ENCODE assay signal across 22 cellular contexts in genomic region chr10:104273291-104273690, GRCh38. TPM values are rescaled to one million over a fixed set of nuclear protein-coding genes. Genes with fewer than 3 reads are reported as not detected.
DNase-seq lines count a peak whose midpoint lies in the region; ATAC-seq and TF ChIP-seq lines count a peak whose summit lies in the region.
"Had no signal": no experiment of that assay in that cellular context is flagged by ENCODE, and none has a peak within 500 bp of the region (broad histone marks: within the 10 kb centered on the region; RNA-seq: fewer than 3 reads in every experiment).

No MANE protein-coding gene starts in this region.

- peaks cover 1% of the 10 kb centered on the region for H3K79me2 ChIP-seq in SK-N-SH (ENCODE audit: insufficient read depth)

- H3K9ac ChIP-seq in SK-N-SH (peak overlapping the region; percentile 13; the same call in 1 of the 2 replicates), adipocyte (ENCODE audit: low read length) (peak overlapping the region; percentile 84)
- H3K9ac ChIP-seq: BLaER1 had no signal

- H3K4me3 ChIP-seq in SK-N-SH (ENCODE audit: low read depth in 2 of 2, low read length in 1 of 2), result no peak overlapping the region
- H3K4me3 ChIP-seq in adipocyte (ENCODE audit: low read length), result no peak overlapping the region
- H3K4me3 ChIP-seq in fibroblast of the aortic adventitia (ENCODE audit: low read depth, low read length), result no peak overlapping the region
- no peak overlapping the region for H3K4me3 ChIP-seq in spleen
- H3K4me3 ChIP-seq in right lobe of liver, result no peak overlapping the region
- H3K4me3 ChIP-seq: BLaER1, MG63 had no signal

- H3K4me1 ChIP-seq in SK-N-SH (ENCODE audit: control insufficient read depth in 1 of 2, insufficient read depth in 2 of 2, low read depth in 1 of 2, low read length in 1 of 2) (peaks cover 6 to 11% of the 10 kb centered on the region in 2 experiments; a peak in 2 of 4 replicates), adipocyte (ENCODE audit: control insufficient read depth, insufficient read depth, low read length) (peaks cover 23% of the 10 kb centered on the region), spleen (peaks cover 0 to 21% (median 16%) of the 10 kb centered on the region in 6 donors), right lobe of liver (peaks cover 0 to 10% (median 2%) of the 10 kb centered on the region in 4 donors)

- TF ChIP-seq EP300 in SK-N-SH (IDR thresholded peaks at IDR 0.05; ENCODE audit: borderline replicate concordance in 1 of 2, low read depth in 1 of 2, low read length in 1 of 2), result no peak

- peak overlapping the region in 1 of 2 experiments; percentile 76; a peak in 2 of 4 replicates for H3K27ac ChIP-seq in SK-N-SH (ENCODE audit: low read depth in 2 of 2, low read length in 1 of 2)
- no peak overlapping the region for H3K27ac ChIP-seq in spleen
- H3K27ac ChIP-seq in right lobe of liver, result no peak overlapping the region
- H3K27ac ChIP-seq: 22Rv1, BLaER1 had no signal

- DNase-seq in SK-N-SH, result no peak
- DNase-seq in adipocyte (ENCODE audit: low read depth), result peak; percentile 41
- peak; percentile 41 for DNase-seq in fibroblast of the aortic adventitia (ENCODE audit: low read depth)
- DNase-seq in DMS53 (lab: John Stamatoyannopoulos, UW), result no peak
- DNase-seq in spleen, result no peak
- no peak for DNase-seq in activated effector memory CD4-positive, alpha-beta T cell treated with anti-CD3 and anti-CD28 coated beads, Interleukin-2, amount 50 U/mL, for 16 hours
- DNase-seq in right lobe of liver, result no peak
- DNase-seq: CD4-positive, alpha-beta memory T cell; DMS153; H9; Kasumi-1; MG63; NCI-H1048; NCI-H146; NCI-H2081; NCI-H2171 treated with DMSO at 0.1 percent for 48 hours; NCI-H748 treated with DMSO at 0.1 percent for 48 hours; NK-92 treated with Interleukin-12 subunit alpha and Interleukin-12 subunit beta, amount 100 ng/mL, for 24 hours had no signal

- TF ChIP-seq RAD21 in SK-N-SH (IDR thresholded peaks at IDR 0.05; ENCODE audit: low read length), result no peak

- CTCF ChIA-PET in SK-N-SH (lab: Yijun Ruan, JAX), result interaction anchor here (0.9 to 8.7 kb wide), 10 partner anchors 9 to 266 kb away, joined by 3 to 118 read pairs (median 15); partner anchors contain the start of genes CFAP58, GSTO1 and ITPRIP

- TF ChIP-seq CTCF in SK-N-SH (IDR thresholded peaks at IDR 0.05), result no peak
- TF ChIP-seq CTCF in fibroblast of the aortic adventitia (IDR thresholded peaks at IDR 0.05; ENCODE audit: insufficient read depth, low read length), result no peak
- no peak for TF ChIP-seq CTCF in spleen (IDR thresholded peaks at IDR 0.05 in 8 of 11, conservative IDR thresholded peaks at IDR 0.05 in 3 of 11)
- TF ChIP-seq CTCF in right lobe of liver (IDR thresholded peaks at IDR 0.05), result no peak

- H3K9me2 ChIP-seq in SK-N-SH, result no peaks in the 10 kb centered on the region

- H3K9me3 ChIP-seq in SK-N-SH, result no peaks in the 10 kb centered on the region
- H3K9me3 ChIP-seq in adipocyte (ENCODE audit: control insufficient read depth, low read length), result no peaks in the 10 kb centered on the region
- H3K9me3 ChIP-seq in spleen, result no peaks in the 10 kb centered on the region
- no peaks in the 10 kb centered on the region for H3K9me3 ChIP-seq in right lobe of liver
- H3K9me3 ChIP-seq: BLaER1, MG63 had no signal

- peak overlapping the region; percentile 47 for H2AFZ ChIP-seq in SK-N-SH (ENCODE audit: low read depth)

- peaks cover 1 to 3% of the 10 kb centered on the region in 2 experiments for H3K36me3 ChIP-seq in SK-N-SH (replicated peaks in 1 of 2; ENCODE audit: control insufficient read depth in 1 of 2, insufficient read depth in 2 of 2, low read length in 1 of 2)
- H3K36me3 ChIP-seq in adipocyte (ENCODE audit: control insufficient read depth, insufficient read depth, low read length, severe bottlenecking), result no peaks in the 10 kb centered on the region
- no peaks in the 10 kb centered on the region for H3K36me3 ChIP-seq in spleen
- H3K36me3 ChIP-seq in right lobe of liver, result peaks cover 0 to 2% (median under 1%) of the 10 kb centered on the region in 4 donors

- H4K20me1 ChIP-seq in SK-N-SH (ENCODE audit: insufficient read depth), result no peaks in the 10 kb centered on the region
- H4K20me1 ChIP-seq: BLaER1 had no signal

- 49% methylated on average over 1 of the region's 1 CpG for WGBS in SK-N-SH (ENCODE audit: low lambda C conversion rate)
- WGBS in spleen, 5 donors, result 82 to 95% (median 87%) methylated on average over 1 of the region's 1 CpG
- 79% methylated on average over 1 of the region's 1 CpG for WGBS in right lobe of liver (ENCODE audit: insufficient coverage, low coverage, low lambda C conversion rate, missing lambda C conversion rate)

- intact Hi-C loops in spleen (cut with DNase I; ENCODE audit: low total_unique reads) (no loop called here), right lobe of liver (cut with DNase I) (no loop called here)

- H3F3A ChIP-seq in SK-N-SH (replicated peaks; ENCODE audit: insufficient read depth), result peaks cover 19% of the 10 kb centered on the region

- ATAC-seq in SK-N-SH treated with all-trans-retinoic acid at 6 μM for 48 hours, result no peak
- no peak for ATAC-seq in right lobe of liver
- ATAC-seq: Right ventricle myocardium inferior had no signal

- no peak for TF ChIP-seq POLR2A in spleen (IDR thresholded peaks at IDR 0.05)
- no peak for TF ChIP-seq POLR2A in right lobe of liver (IDR thresholded peaks at IDR 0.05)

- POLR2A ChIA-PET in SK-N-SH (lab: Yijun Ruan, JAX), result interaction anchor here (1.4 kb wide), 1 partner anchor 18 kb away, joined by 4 read pairs; the partner anchor contains the start of gene GSTO1

- no peaks in the 10 kb centered on the region for H3K27me3 ChIP-seq in SK-N-SH (ENCODE audit: insufficient read depth)
- H3K27me3 ChIP-seq in adipocyte (replicated peaks; ENCODE audit: control insufficient read depth, insufficient read depth, low read length), result no peaks in the 10 kb centered on the region
- peaks cover 0 to 22% (median 8%) of the 10 kb centered on the region in 7 donors for H3K27me3 ChIP-seq in spleen (replicated peaks in 1 of 7)
- no peaks in the 10 kb centered on the region for H3K27me3 ChIP-seq in right lobe of liver
- H3K27me3 ChIP-seq: MG63 had no signal

- peak overlapping the region; percentile 6; the same call in 1 of the 2 replicates for H3K4me2 ChIP-seq in SK-N-SH
- H3K4me2 ChIP-seq: BLaER1 had no signal

TF ChIP-seq in SK-N-SH, 30 proteins besides CTCF, POLR2A, EP300 and RAD21 (continues in another document):
- TF ChIP-seq CHD2 (IDR thresholded peaks at IDR 0.05; ENCODE audit: low read length, partially characterized antibody) (no peak), ZBTB33 (IDR thresholded peaks at IDR 0.05; ENCODE audit: borderline replicate concordance, low read depth) (no peak)

TF ChIP-seq in SK-N-SH treated with all-trans-retinoic acid at 6 μM for 48 hours, 23 proteins besides CTCF, POLR2A, EP300 and RAD21:
- TF ChIP-seq ZNF8 (CRISPR knock-in tag; IDR thresholded peaks at IDR 0.05) (no peak), OSR1 (CRISPR knock-in tag; IDR thresholded peaks at IDR 0.05) (no peak), BACH2 (CRISPR knock-in tag; IDR thresholded peaks at IDR 0.05; ENCODE audit: borderline replicate concordance) (no peak)

RNA-seq across cellular contexts. Expression of gene GSTO2, which starts 4.3 kb away (rescaled TPM):
- polyA plus RNA-seq in SK-N-SH (2012; rRNA removed) (0.47 and 0.49 TPM in 2 replicates), spleen (under 1 TPM; 0.91 to 0.99 (median 0.91) TPM)
- 0.33 and 0.46 TPM in 2 replicates for polyA plus RNA-seq in SK-N-SH (2012; cell fraction: cytosol; rRNA removed)
- 0.58 and 0.73 TPM in 2 replicates for polyA plus RNA-seq in SK-N-SH (2012; cell fraction: nucleus; rRNA removed)
- total RNA-seq in fibroblast of the aortic adventitia (ENCODE audit: low replicate concordance) (3.4 and 8.9 TPM in 2 replicates), spleen (1 to 10 TPM in 1 of 7 donors, under 1 TPM in 6; 0.32 to 1.4 (median 0.77) TPM), right lobe of liver (1 to 10 TPM; 1.4 to 5.3 (median 2.8) TPM)

RNA-seq across cellular contexts. Expression of gene GSTO1, which starts 18.6 kb away (rescaled TPM):
- 114 and 126 TPM in 2 replicates for polyA plus RNA-seq in SK-N-SH (2012; rRNA removed)
- polyA plus RNA-seq in SK-N-SH (2012; cell fraction: cytosol; rRNA removed), result 145 and 188 TPM in 2 replicates
- polyA plus RNA-seq in SK-N-SH (2012; cell fraction: nucleus; rRNA removed), result 58.2 and 67.8 TPM in 2 replicates
- 175 and 260 TPM in 2 replicates for total RNA-seq in fibroblast of the aortic adventitia (ENCODE audit: low replicate concordance)
- total RNA-seq in spleen, result 100 to 1,000 TPM in 1 of 7 donors, 10 to 100 TPM in 6; 64.4 to 104 (median 81.7) TPM
- 100 to 1,000 TPM in 2 of 3 donors, 10 to 100 TPM in 1; 88.1 to 157 (median 131) TPM for polyA plus RNA-seq in spleen
- total RNA-seq in right lobe of liver, result 100 to 1,000 TPM; 205 to 273 (median 240) TPM

RNA-seq across cellular contexts. Expression of gene CFAP43, which starts 41.1 kb away (rescaled TPM):
- polyA plus RNA-seq in SK-N-SH (2012; rRNA removed), result 0.23 and 0.35 TPM in 2 replicates
- 0.28 and 0.37 TPM in 2 replicates for polyA plus RNA-seq in SK-N-SH (2012; cell fraction: cytosol; rRNA removed)
- polyA plus RNA-seq in SK-N-SH (2012; cell fraction: nucleus; rRNA removed), result 0.66 and 0.85 TPM in 2 replicates
- 0.36 and 0.41 TPM in 2 replicates for total RNA-seq in fibroblast of the aortic adventitia (ENCODE audit: low replicate concordance)
- 1 to 10 TPM in 1 of 7 donors, under 1 TPM in 5, not detected in 1; 0.13 to 1.1 (median 0.30) TPM for total RNA-seq in spleen
- under 1 TPM; 0.17 to 0.30 (median 0.22) TPM for polyA plus RNA-seq in spleen
- under 1 TPM in 5 of 6 experiments, not detected in 1; 0.11 to 0.34 (median 0.20) TPM for total RNA-seq in right lobe of liver
- total RNA-seq: CD4-positive, alpha-beta memory T cell had no signal
- polyA plus RNA-seq: CD4-positive, alpha-beta memory T cell had no signal

Comparison
In these comparisons a context has a peak if more than half of its experiments do, and no peak if none do; other contexts are left out.
1. DNase-seq: peak in adipocyte (single experiment) and fibroblast of the aortic adventitia (single experiment); none in SK-N-SH (single experiment), DMS53 (single experiment), spleen (single experiment), activated effector memory CD4-positive, alpha-beta T cell treated with anti-CD3 and anti-CD28 coated beads, Interleukin-2, amount 50 U/mL, for 16 hours (single experiment) and right lobe of liver (0 of 3).